16 cellular contexts compared by ENCODE assay signal in the genomic region with DNA sequence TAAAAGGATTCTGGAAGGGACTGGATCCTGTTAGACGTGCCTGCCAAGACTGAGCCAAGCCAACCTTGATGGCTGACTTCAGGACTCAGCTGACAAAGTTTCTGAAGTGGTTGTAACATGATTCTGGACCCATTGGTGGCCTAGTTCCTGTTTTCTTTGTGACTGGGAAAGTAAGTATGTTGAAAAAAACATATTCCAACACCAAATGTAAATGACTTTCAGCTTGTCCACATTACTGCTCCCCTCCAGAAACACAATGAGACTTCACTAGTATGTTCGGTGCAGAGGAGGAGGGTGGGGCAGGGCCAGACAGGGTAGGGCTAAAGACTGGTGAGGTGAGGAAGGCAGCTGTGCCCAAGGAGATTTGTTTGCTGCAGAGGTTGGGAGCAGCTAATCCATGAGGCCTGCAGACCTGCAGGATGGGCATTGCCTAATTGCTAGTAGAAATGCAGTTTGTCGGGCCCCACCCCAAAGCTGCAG. TPM values are rescaled to one million over a fixed set of nuclear protein-coding genes. Genes with fewer than 3 reads are reported as not detected.
A peak's percentile ranks its signal among the peaks of the same experiment; 100 is the strongest.
DNase-seq lines count a peak whose midpoint lies in the region; ATAC-seq and TF ChIP-seq lines count a peak whose summit lies in the region.
"Had no signal": no experiment of that assay in that cellular context is flagged by ENCODE, and none has a peak within 500 bp of the region (broad histone marks: within the 10 kb centered on the region; RNA-seq: fewer than 3 reads in every experiment).

No MANE protein-coding gene starts in this region.

- H3K27ac ChIP-seq in H9 (ENCODE audit: insufficient read length, low read depth, low read length) (no peak overlapping the region), ascending aorta (peak overlapping the region; percentile 76 to 87)
- H3K27ac ChIP-seq: HL-60 had no signal

- no peak overlapping the region for H2AK5ac ChIP-seq in H9 (ENCODE audit: insufficient read length, low read length)

- H2BK20ac ChIP-seq in H9 (ENCODE audit: low read depth, low read length, poor library complexity, severe bottlenecking) = no peak overlapping the region

- no peaks in the 10 kb centered on the region for H3K23me2 ChIP-seq in H9 (ENCODE audit: insufficient read length, low read depth, low read length, poor library complexity, severe bottlenecking)

- no peak overlapping the region for H3K18ac ChIP-seq in H9 (ENCODE audit: insufficient read length, low read depth, low read length)

- H3K4me3 Mint-ChIP-seq in H9 = no peak overlapping the region
- H3K4me3 Mint-ChIP-seq: activated T-cell treated with anti-CD3 and anti-CD28 coated beads, Interleukin-2, amount 50 U/mL, for 24 hours; central memory CD8-positive, alpha-beta T cell had no signal

- no peak overlapping the region for H4K91ac ChIP-seq in H9 (ENCODE audit: insufficient read length, low read depth, low read length)

- H4K5ac ChIP-seq in H9 (ENCODE audit: insufficient read length, low read depth, low read length) = no peak overlapping the region

- no peaks in the 10 kb centered on the region for H3K9me3 Mint-ChIP-seq in H9
- H3K9me3 Mint-ChIP-seq: activated T-cell treated with anti-CD3 and anti-CD28 coated beads, Interleukin-2, amount 50 U/mL, for 24 hours; central memory CD8-positive, alpha-beta T cell had no signal

- peaks cover 28 to 88% (median 67%) of the 10 kb centered on the region in 3 experiments; a peak in 6 of 7 replicates for H3K36me3 Mint-ChIP-seq in H9 (ENCODE audit: insufficient read depth in 1 of 3, low read depth in 3 of 3)

- H3K79me2 ChIP-seq in H9 (ENCODE audit: insufficient read depth, low read length) = no peaks in the 10 kb centered on the region

- no peak overlapping the region for H2AFZ ChIP-seq in H9 (ENCODE audit: low read length)

- H3K79me1 ChIP-seq in H9 (ENCODE audit: insufficient read depth, low read depth, low read length, poor library complexity, severe bottlenecking) = no peaks in the 10 kb centered on the region

- H3K4me2 ChIP-seq in H9 (ENCODE audit: insufficient read depth, insufficient read length, low read length) = no peak overlapping the region

- H3K36me3 ChIP-seq in ascending aorta = peaks cover 52 to 78% of the 10 kb centered on the region in 2 donors
- peaks cover 31% of the 10 kb centered on the region for H3K36me3 ChIP-seq in H7 (replicated peaks; ENCODE audit: control insufficient read depth, insufficient read depth, low read length)

- H4K20me1 ChIP-seq in H9 (ENCODE audit: control insufficient read depth, insufficient read depth, insufficient read length) = no peaks in the 10 kb centered on the region

- no peak overlapping the region for H3K56ac ChIP-seq in H9 (ENCODE audit: insufficient read length, low read depth, low read length)

- ATAC-seq in Right ventricle myocardium superior (ENCODE audit: poor library complexity) (peak; percentile 77), GM19324 (IDR thresholded peaks at IDR 0.05; ENCODE audit: low FRiP score, unreplicated experiment) (no peak), HG03175 (IDR thresholded peaks at IDR 0.05; ENCODE audit: unreplicated experiment) (no peak)

- H3K4ac ChIP-seq in H9 (ENCODE audit: low read depth, low read length) = no peak overlapping the region

- no peak overlapping the region for H2BK120ac ChIP-seq in H9 (ENCODE audit: low read depth, low read length, poor library complexity, severe bottlenecking)

- no peak overlapping the region for H3T11ph ChIP-seq in H9 (ENCODE audit: low read length)

- H3K27ac Mint-ChIP-seq in H9 = peak overlapping the region in 2 of 3 experiments; percentile 35 to 44; a peak in 2 of 7 replicates
- H3K27ac Mint-ChIP-seq: activated T-cell treated with anti-CD3 and anti-CD28 coated beads, Interleukin-2, amount 50 U/mL, for 24 hours had no signal

- no peak overlapping the region for H4K8ac ChIP-seq in H9 (replicated peaks; ENCODE audit: insufficient read length, low read depth, low read length)

- H3K14ac ChIP-seq in H9 (ENCODE audit: insufficient read depth, low read length) = no peak overlapping the region

- TF ChIP-seq CTCF in H9 (conservative IDR thresholded peaks at IDR 0.05) (no peak), ascending aorta (IDR thresholded peaks at IDR 0.05) (no peak)

- no peak overlapping the region for H2BK15ac ChIP-seq in H9 (ENCODE audit: low read depth, low read length)

- H3K4me1 Mint-ChIP-seq in H9 = peaks cover 11 to 12% of the 10 kb centered on the region in 2 experiments
- H3K4me1 Mint-ChIP-seq: central memory CD8-positive, alpha-beta T cell had no signal

- H3K9ac ChIP-seq in H9 (ENCODE audit: extremely low read depth, insufficient read length, low read length) = no peak overlapping the region

- H3K4me1 ChIP-seq in H9 (ENCODE audit: insufficient read depth, low read length) (peaks cover 2% of the 10 kb centered on the region; the same call in 1 of the 2 replicates), ascending aorta (peaks cover 29 to 56% of the 10 kb centered on the region in 2 donors)

- WGBS in H9 (ENCODE audit: extremely low coverage, insufficient read length, low lambda C conversion rate) = no CpG with 5 or more reads among the region's 3 CpGs

- no peak overlapping the region for H3K23ac ChIP-seq in H9 (ENCODE audit: insufficient read length, low read depth, low read length)

- DNase-seq in H9 (no peak), ascending aorta (ENCODE audit: low spot score in 2 of 2) (no peak), Right ventricle myocardium superior (no peak), renal cortical epithelial cell (ENCODE audit: low read depth) (peak; percentile 59), LoVo (ENCODE audit: low spot score) (no peak), H7 (no peak)
- DNase-seq: activated T-cell treated with anti-CD3 and anti-CD28 coated beads, Interleukin-2, amount 50 U/mL, for 24 hours; NCI-H1092; NCI-H524 treated with DMSO at 0.1 percent for 48 hours; SHP77 treated with DMSO at 0.1 percent for 48 hours; stimulated activated CD4-positive, alpha-beta T cell treated with anti-CD3 and anti-CD28 coated beads, Interleukin-2, amount 100 ng/mL, for 24 hours; stimulated activated naive CD4-positive, alpha-beta T cell had no signal

- H3K9me3 ChIP-seq in H9 (ENCODE audit: control insufficient read depth, low read depth, low read length) = no peaks in the 10 kb centered on the region
- no peaks in the 10 kb centered on the region for H3K9me3 ChIP-seq in ascending aorta

- H2BK5ac ChIP-seq in H9 (ENCODE audit: insufficient read length, low read length) = no peak overlapping the region

- no peaks in the 10 kb centered on the region for H3K27me3 Mint-ChIP-seq in H9 (ENCODE audit: low read depth)
- H3K27me3 Mint-ChIP-seq: activated T-cell treated with anti-CD3 and anti-CD28 coated beads, Interleukin-2, amount 50 U/mL, for 24 hours; central memory CD8-positive, alpha-beta T cell had no signal

- intact Hi-C loops in ascending aorta (cut with DNase I) (no loop called here), Right ventricle myocardium superior (cut with DNase I) (no loop called here)

- H3K4me3 ChIP-seq in ascending aorta (no peak overlapping the region), H7 (ENCODE audit: insufficient read depth, low read depth, low read length) (no peak overlapping the region)

- no peaks in the 10 kb centered on the region for H3K27me3 ChIP-seq in H9 (ENCODE audit: insufficient read depth, low read length)
- no peaks in the 10 kb centered on the region for H3K27me3 ChIP-seq in ascending aorta
- no peaks in the 10 kb centered on the region for H3K27me3 ChIP-seq in H7 (ENCODE audit: control insufficient read depth, insufficient read depth, low read length)

- no peak overlapping the region for H2BK12ac ChIP-seq in H9 (ENCODE audit: insufficient read length, low read depth, low read length)

RNA-seq across cellular contexts. Expression of a gene that starts 26.4 kb away (rescaled TPM):
- total RNA-seq in H9 (2021) (150 and 151 TPM in 2 replicates), ascending aorta (89.7 TPM), Right ventricle myocardium superior (84.5 TPM), renal cortical epithelial cell (82.5 and 102 TPM in 2 replicates)
- total RNA-seq in H7 (2014; rRNA removed; shearing (Covaris generic)) = 111 and 115 TPM in 2 replicates

RNA-seq across cellular contexts. Expression of a gene that starts 36.1 kb away (rescaled TPM):
- total RNA-seq in H9 (2021) = 48.3 and 53.2 TPM in 2 replicates
- total RNA-seq in ascending aorta = 5.0 TPM
- total RNA-seq in Right ventricle myocardium superior = 25.3 TPM
- total RNA-seq in renal cortical epithelial cell = 22.4 and 50.2 TPM in 2 replicates
- 70.7 and 71.5 TPM in 2 replicates for total RNA-seq in H7 (2014; rRNA removed; shearing (Covaris generic))

RNA-seq across cellular contexts. Expression of a gene that starts 44.8 kb away (rescaled TPM):
- total RNA-seq in H9 (2021) (41.6 and 48.5 TPM in 2 replicates), ascending aorta (65.5 TPM), Right ventricle myocardium superior (201 TPM), renal cortical epithelial cell (26.9 and 98.1 TPM in 2 replicates)
- 24.1 and 28.6 TPM in 2 replicates for total RNA-seq in H7 (2014; rRNA removed; shearing (Covaris generic))

RNA-seq across cellular contexts. Expression of a gene that starts 48.0 kb away (rescaled TPM):
- total RNA-seq in H9 (2021) (9.7 and 10.5 TPM in 2 replicates), ascending aorta (14.7 TPM), Right ventricle myocardium superior (8.0 TPM), renal cortical epithelial cell (7.2 and 9.6 TPM in 2 replicates)
- 1.5 and 6.0 TPM in 2 replicates for total RNA-seq in H7 (2014; rRNA removed; shearing (Covaris generic))
